10 cellular contexts compared by ENCODE assay signal in the genomic region with DNA sequence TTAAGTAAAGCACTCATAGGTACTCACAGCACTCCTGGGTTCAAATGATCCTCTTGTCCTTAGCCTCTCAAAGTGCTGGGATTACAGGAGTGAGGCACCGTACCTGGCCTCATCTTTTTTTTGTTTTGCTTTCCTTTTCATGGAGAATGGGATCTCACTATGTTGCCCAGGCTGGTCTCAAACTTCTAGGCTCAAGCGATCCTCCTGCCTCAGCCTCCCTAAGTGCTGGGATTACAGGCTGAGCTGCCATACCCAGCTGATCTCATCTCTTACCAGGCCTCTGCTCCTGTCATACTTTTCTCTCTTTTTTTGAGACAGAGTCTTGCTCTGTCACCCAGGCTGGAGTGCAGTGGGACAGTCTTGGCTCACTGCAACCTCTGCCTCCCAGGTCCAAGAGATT. TPM values are rescaled to one million over a fixed set of nuclear protein-coding genes. Genes with fewer than 3 reads are reported as not detected.
"Had no signal": no experiment of that assay in that cellular context is flagged by ENCODE, and none has a peak within 500 bp of the region (broad histone marks: within the 10 kb centered on the region; RNA-seq: fewer than 3 reads in every experiment).

No MANE protein-coding gene starts in this region.

RNA-seq across cellular contexts. Expression of a gene that starts 53.1 kb away (rescaled TPM):
- total RNA-seq: dermis microvascular lymphatic vessel endothelial cell, endodermal cell, endothelial cell of umbilical vein, foreskin keratinocyte, left ventricle myocardium inferior, myocyte, natural killer cell, occipital lobe, psoas muscle, right lobe of liver had no signal
